Comparison of ENCODE assay signal across 8 cellular contexts in genomic region chrX:40096395-40097091, GRCh38. TPM values are rescaled to one million over a fixed set of nuclear protein-coding genes. Genes with fewer than 3 reads are reported as not detected.
A peak's percentile ranks its signal among the peaks of the same experiment; 100 is the strongest.
DNase-seq lines count a peak whose midpoint lies in the region; ATAC-seq and TF ChIP-seq lines count a peak whose summit lies in the region.

No MANE protein-coding gene starts in this region.

- H3K27me3 ChIP-seq in breast epithelium, result peaks cover 0 to 94% of the 10 kb centered on the region in 2 donors

- intact Hi-C loops in Right ventricle myocardium inferior (cut with DNase I), result loop anchor here (2.0 to 10.0 kb wide), 3 partner anchors 82 to 362 kb away; no protein-coding TSS in a partner anchor
- intact Hi-C loops in cardiac septum (cut with DNase I), result loop anchor here (1.0 kb wide), 1 partner anchor 82 kb away; no protein-coding TSS in a partner anchor
- intact Hi-C loops in breast epithelium (cut with DNase I; ENCODE audit: low total_unique reads), result no loop called here

- H3K4me3 ChIP-seq in breast epithelium, result peak overlapping the region; percentile 71 to 89 (median 76)

- H3K9me3 ChIP-seq in breast epithelium, result no peaks in the 10 kb centered on the region

- TF ChIP-seq POLR2A in breast epithelium (IDR thresholded peaks at IDR 0.05), result no peak

- peaks cover 0 to 5% of the 10 kb centered on the region in 2 donors for H3K4me1 ChIP-seq in breast epithelium

- ATAC-seq in Right ventricle myocardium inferior (no peak), HG02870 (IDR thresholded peaks at IDR 0.05; ENCODE audit: unreplicated experiment) (no peak)

- peak overlapping the region; percentile 83 to 85 for H3K27ac ChIP-seq in breast epithelium

- peak; percentile 75 for DNase-seq in Right ventricle myocardium inferior (ENCODE audit: missing footprints)
- DNase-seq in cardiac septum (ENCODE audit: low spot score), result no peak
- DNase-seq in T-helper 9 cell, result peak; percentile 68
- no peak for DNase-seq in breast epithelium (ENCODE audit: low spot score in 2 of 2)
- DNase-seq in left kidney (ENCODE audit: low read depth, low spot score), result peak; percentile 64
- peak; percentile 71 for DNase-seq in stimulated activated CD4-positive, alpha-beta T cell treated with anti-CD3 and anti-CD28 coated beads, Interleukin-4, amount 100 ng/mL, for 24 hours
- no peak for DNase-seq in NCI-H510A (lab: John Stamatoyannopoulos, UW)

- no peaks in the 10 kb centered on the region for H3K36me3 ChIP-seq in breast epithelium

- TF ChIP-seq CTCF in breast epithelium (IDR thresholded peaks at IDR 0.05), result no peak

RNA-seq across cellular contexts. Expression of gene BCOR, which starts 1.2 kb away (rescaled TPM):
- total RNA-seq in Right ventricle myocardium inferior (16.9 TPM), cardiac septum (24.2 TPM), breast epithelium (10 to 100 TPM; 11.7 to 28.1 (median 27.9) TPM)

Comparison
In these comparisons a context has a peak if more than half of its experiments do, and no peak if none do; other contexts are left out.
1. DNase-seq: peak in Right ventricle myocardium inferior (single experiment), T-helper 9 cell (single experiment), left kidney (single experiment) and stimulated activated CD4-positive, alpha-beta T cell treated with anti-CD3 and anti-CD28 coated beads, Interleukin-4, amount 100 ng/mL, for 24 hours (single experiment); none in cardiac septum (single experiment), breast epithelium (0 of 2) and NCI-H510A (single experiment).